25 cellular contexts compared by ENCODE assay signal in the genomic region with DNA sequence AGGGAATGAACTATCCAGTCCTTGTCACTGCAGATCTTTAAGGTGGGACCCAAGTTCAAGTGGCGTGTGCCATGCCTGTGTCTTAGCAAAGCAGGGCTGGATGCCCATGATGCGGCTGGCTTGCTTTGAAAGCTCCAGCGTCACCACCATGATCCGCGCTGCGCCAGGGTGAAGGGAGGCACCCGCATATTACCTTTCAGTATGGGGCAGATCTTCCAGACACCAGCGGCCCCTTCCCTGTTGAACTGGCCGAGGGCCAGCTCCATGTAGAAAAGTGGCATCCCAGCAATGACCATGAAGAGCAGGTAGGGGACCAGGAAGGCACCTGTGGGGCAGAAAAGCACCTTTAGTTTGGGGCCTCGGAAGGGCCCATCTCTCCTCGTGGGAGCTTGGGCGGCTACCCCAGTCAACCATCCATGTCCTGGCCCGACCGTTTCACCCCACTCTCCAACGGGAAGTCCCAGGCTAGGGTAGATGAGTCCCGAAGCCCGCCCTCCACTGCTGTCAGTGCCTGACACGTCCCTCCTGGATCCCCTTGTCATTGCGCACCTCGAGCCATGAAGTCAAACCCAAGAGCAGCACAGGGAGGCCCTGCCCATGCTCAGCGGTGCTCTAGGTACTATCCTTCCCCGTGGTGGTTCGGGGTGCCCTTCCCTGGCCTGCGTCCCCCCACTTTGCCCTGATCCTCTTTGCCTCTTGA. TPM values are rescaled to one million over a fixed set of nuclear protein-coding genes. Genes with fewer than 3 reads are reported as not detected.
"Had no signal": no experiment of that assay in that cellular context is flagged by ENCODE, and none has a peak within 500 bp of the region (broad histone marks: within the 10 kb centered on the region; RNA-seq: fewer than 3 reads in every experiment).

No MANE protein-coding gene starts in this region.

- H3K27ac ChIP-seq: ascending aorta, RWPE1, SJSA1 had no signal

- DNase-seq: activated CD4-positive, alpha-beta T cell treated with anti-CD3 and anti-CD28 coated beads for 4 hours; activated CD8-positive, alpha-beta T cell treated with anti-CD3 and anti-CD28 coated beads for 36 hours; activated naive CD4-positive, alpha-beta T cell treated with anti-CD3 and anti-CD28 coated beads, Interleukin-2, amount 50 U/mL, for 16 hours; activated naive CD8-positive, alpha-beta T cell treated with anti-CD3 and anti-CD28 coated beads, Interleukin-2, amount 50 U/mL, for 24 hours; activated T-cell treated with anti-CD3 and anti-CD28 coated beads for 4 hours; amniotic stem cell; KG1; MV-4-11; NCI-H1092 treated with DMSO at 0.1 percent for 48 hours; NCI-H1417 treated with DMSO at 0.1 percent for 48 hours; NCI-H1694 treated with DMSO at 0.1 percent for 48 hours; NCI-H2029 treated with DMSO at 0.1 percent for 48 hours; NCI-H510A treated with DMSO at 0.1 percent for 48 hours; NCI-H69; NK-92 treated with Interleukin-12 subunit alpha and Interleukin-12 subunit beta, amount 100 ng/mL, for 24 hours; OCI-M1; SHP77 had no signal

- H3K9me3 ChIP-seq: ascending aorta had no signal

- H3K36me3 ChIP-seq: ascending aorta, SJSA1 had no signal

- H3K4me3 ChIP-seq: ascending aorta, SJSA1 had no signal

- H3K4me1 ChIP-seq: SJSA1 had no signal

- ATAC-seq: activated CD4-positive, CD25-positive, alpha-beta regulatory T cell treated with anti-CD3 and anti-CD28 coated beads, Interleukin-2, amount 50 U/mL, for 24 hours; activated CD8-positive, alpha-beta T cell treated with anti-CD3 and anti-CD28 coated beads for 36 hours; activated naive CD8-positive, alpha-beta T cell treated with anti-CD3 and anti-CD28 coated beads, Interleukin-2, amount 50 U/mL, for 24 hours; Panc1; SK-N-SH treated with all-trans-retinoic acid at 6 μM for 48 hours had no signal

RNA-seq across cellular contexts. Expression of a gene that starts 3.9 kb away (rescaled TPM):
- total RNA-seq: activated CD8-positive, alpha-beta T cell treated with anti-CD3 and anti-CD28 coated beads for 36 hours; ascending aorta; MCF 10A; SJSA1 had no signal
- polyA plus RNA-seq: IgD-negative memory B cell had no signal
